Comparison of ENCODE assay signal across 16 cellular contexts in the genomic region with DNA sequence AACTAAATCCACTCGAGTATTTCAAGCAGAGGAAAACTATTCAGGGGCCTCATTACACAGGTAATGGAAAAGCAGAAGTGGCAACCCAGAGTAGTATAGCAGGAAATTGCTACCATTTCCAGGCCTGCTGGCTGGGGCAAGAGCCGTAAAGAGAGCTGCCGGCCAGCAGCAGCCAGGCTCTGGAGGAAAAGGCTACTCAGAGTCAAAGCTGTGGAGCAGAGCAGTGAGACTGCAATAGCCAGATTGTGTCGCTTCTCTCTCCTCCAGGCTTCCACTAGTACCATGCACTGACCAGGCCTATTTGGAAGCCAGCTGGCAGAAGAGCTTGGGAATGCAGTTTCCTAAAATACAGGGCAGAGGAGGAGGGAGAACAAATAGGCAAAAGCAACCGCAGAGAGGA.
DNase-seq lines count a peak whose midpoint lies in the region; ATAC-seq and TF ChIP-seq lines count a peak whose summit lies in the region.
"Had no signal": no experiment of that assay in that cellular context is flagged by ENCODE, and none has a peak within 500 bp of the region (broad histone marks: within the 10 kb centered on the region; RNA-seq: fewer than 3 reads in every experiment).

No MANE protein-coding gene starts in this region.

- H3K36me3 ChIP-seq in GM23338 (ENCODE audit: insufficient read depth) (no peaks in the 10 kb centered on the region), OCI-LY1 (ENCODE audit: insufficient read depth, low read length) (0 out of 2 replicates have a peak, but pooled peaks cover 4% of the 10 kb centered on the region), body of pancreas (replicated peaks in 1 of 2; ENCODE audit: insufficient read depth in 1 of 2, low read depth in 2 of 2) (no peaks in the 10 kb centered on the region)
- H3K36me3 ChIP-seq: adrenal gland, WERI-Rb-1 had no signal

- H3K4me3 ChIP-seq in GM23338 (no peak overlapping the region), OCI-LY1 (ENCODE audit: low read depth, low read length, poor library complexity, severe bottlenecking) (no peak overlapping the region), body of pancreas (no peak overlapping the region)
- H3K4me3 ChIP-seq: adrenal gland had no signal

- H4K20me1 ChIP-seq in GM23338 (replicated peaks; ENCODE audit: insufficient read depth): no peaks in the 10 kb centered on the region
- H4K20me1 ChIP-seq in OCI-LY1 (ENCODE audit: insufficient read depth, low read length): no peaks in the 10 kb centered on the region

- peaks cover 8% of the 10 kb centered on the region for H3K4me1 Mint-ChIP-seq in GM23338
- H3K4me1 Mint-ChIP-seq in stimulated activated memory B cell treated with anti-CD40 and anti-IgM and Interleukin-4, amounts not matched to agents 10 μg/mL and 1 μg/mL and 100 μg/mL, for 72 hours: no peaks in the 10 kb centered on the region

- no peak overlapping the region for H3K27ac Mint-ChIP-seq in GM23338
- H3K27ac Mint-ChIP-seq in stimulated activated memory B cell treated with anti-CD40 and anti-IgM and Interleukin-4, amounts not matched to agents 10 μg/mL and 1 μg/mL and 100 μg/mL, for 72 hours: no peak overlapping the region
- H3K27ac Mint-ChIP-seq: H9, nephron progenitor cell had no signal

- intact Hi-C loops in body of pancreas (cut with DNase I): no loop called here

- H3K36me3 Mint-ChIP-seq in GM23338 (ENCODE audit: low read depth): no peaks in the 10 kb centered on the region
- no peaks in the 10 kb centered on the region for H3K36me3 Mint-ChIP-seq in stimulated activated memory B cell treated with anti-CD40 and anti-IgM and Interleukin-4, amounts not matched to agents 10 μg/mL and 1 μg/mL and 100 μg/mL, for 72 hours

- no peak for DNase-seq in GM23338 (ENCODE audit: low spot score)
- DNase-seq in germinal center (ENCODE audit: low spot score): peak; percentile 37
- no peak for DNase-seq in NCI-H345 (lab: John Stamatoyannopoulos, UW)
- DNase-seq in NCI-H2107 treated with DMSO at 0.1 percent for 48 hours (lab: John Stamatoyannopoulos, UW; ENCODE audit: unreplicated experiment): no peak
- DNase-seq in body of pancreas: no peak
- DNase-seq: adrenal gland, cerebellar nuclear complex, DMS53, foreskin melanocyte, H9, NCI-H1048, NCI-H446, nephron progenitor cell, WERI-Rb-1 had no signal

- H3F3A ChIP-seq in GM23338 (replicated peaks; ENCODE audit: low read depth): no peaks in the 10 kb centered on the region
- no peaks in the 10 kb centered on the region for H3F3A ChIP-seq in OCI-LY1 (ENCODE audit: insufficient read depth, low read length)

- peaks cover 1% of the 10 kb centered on the region for H3K27me3 Mint-ChIP-seq in GM23338 (ENCODE audit: insufficient read depth, low read depth, poor library complexity)
- H3K27me3 Mint-ChIP-seq in stimulated activated memory B cell treated with anti-CD40 and anti-IgM and Interleukin-4, amounts not matched to agents 10 μg/mL and 1 μg/mL and 100 μg/mL, for 72 hours: no peaks in the 10 kb centered on the region

- H3K9me3 ChIP-seq in OCI-LY1 (ENCODE audit: low read length) (no peaks in the 10 kb centered on the region), body of pancreas (no peaks in the 10 kb centered on the region)
- H3K9me3 ChIP-seq: adrenal gland had no signal

- H3K27me3 ChIP-seq in GM23338 (ENCODE audit: insufficient read depth): no peaks in the 10 kb centered on the region
- H3K27me3 ChIP-seq in OCI-LY1 (ENCODE audit: insufficient read depth, low read length): no peaks in the 10 kb centered on the region
- H3K27me3 ChIP-seq in body of pancreas: no peaks in the 10 kb centered on the region
- H3K27me3 ChIP-seq: adrenal gland had no signal

- peaks cover 23% of the 10 kb centered on the region for H3K4me1 ChIP-seq in GM23338 (ENCODE audit: insufficient read depth)
- H3K4me1 ChIP-seq in OCI-LY1 (ENCODE audit: insufficient read depth, low read length, severe bottlenecking): peaks cover 41% of the 10 kb centered on the region
- no peaks in the 10 kb centered on the region for H3K4me1 ChIP-seq in body of pancreas
- H3K4me1 ChIP-seq: adrenal gland had no signal

- no peak for TF ChIP-seq POLR2A in body of pancreas (IDR thresholded peaks at IDR 0.05)

- ATAC-seq in GM23338: peak; percentile 25; the same call in 2 of the 3 replicates
- ATAC-seq in stimulated activated memory B cell treated with anti-CD40 and anti-IgM and Interleukin-4, amounts not matched to agents 10 μg/mL and 1 μg/mL and 100 μg/mL, for 72 hours: peak; percentile 57
- ATAC-seq in body of pancreas: no peak

- no peak for TF ChIP-seq CTCF in GM23338 (conservative IDR thresholded peaks at IDR 0.05; ENCODE audit: low read depth in 2 of 2)
- no peak for TF ChIP-seq CTCF in OCI-LY1 (IDR thresholded peaks at IDR 0.05; ENCODE audit: low read length)
- TF ChIP-seq CTCF in body of pancreas (IDR thresholded peaks at IDR 0.05): no peak

- peak overlapping the region; percentile 14; the same call in 1 of the 2 replicates for H3K9ac ChIP-seq in OCI-LY1 (ENCODE audit: low read length)

- 0 out of 2 replicates have a peak overlapping the region, but pooled peaks have one; percentile 32 for H2AFZ ChIP-seq in GM23338
- H2AFZ ChIP-seq in OCI-LY1 (ENCODE audit: low read length): no peak overlapping the region

- no peak overlapping the region for H3K4me3 Mint-ChIP-seq in GM23338
- H3K4me3 Mint-ChIP-seq in stimulated activated memory B cell treated with anti-CD40 and anti-IgM and Interleukin-4, amounts not matched to agents 10 μg/mL and 1 μg/mL and 100 μg/mL, for 72 hours: no peak overlapping the region
- H3K4me3 Mint-ChIP-seq: H9, nephron progenitor cell had no signal

- H3K79me2 ChIP-seq in GM23338 (replicated peaks; ENCODE audit: insufficient read depth) (no peaks in the 10 kb centered on the region), OCI-LY1 (ENCODE audit: insufficient read depth, low read length) (no peaks in the 10 kb centered on the region)

- WGBS in body of pancreas, 2 donors: 69 to 92% methylated on average over 5 of the region's 5 CpGs

- no peaks in the 10 kb centered on the region for H3K9me3 Mint-ChIP-seq in GM23338
- no peaks in the 10 kb centered on the region for H3K9me3 Mint-ChIP-seq in stimulated activated memory B cell treated with anti-CD40 and anti-IgM and Interleukin-4, amounts not matched to agents 10 μg/mL and 1 μg/mL and 100 μg/mL, for 72 hours
- H3K9me3 Mint-ChIP-seq: H9, nephron progenitor cell had no signal

- H3K9me2 ChIP-seq in GM23338 (ENCODE audit: insufficient read depth) (peaks cover 10% of the 10 kb centered on the region; the same call in 1 of the 2 replicates), OCI-LY1 (ENCODE audit: low read depth, low read length) (no peaks in the 10 kb centered on the region)

- no peak overlapping the region for H3K27ac ChIP-seq in GM23338 (ENCODE audit: low read depth)
- H3K27ac ChIP-seq in OCI-LY1 (ENCODE audit: low read depth, low read length, poor library complexity, severe bottlenecking): peak overlapping the region; percentile 96
- no peak overlapping the region for H3K27ac ChIP-seq in body of pancreas
- H3K27ac ChIP-seq: adrenal gland, WERI-Rb-1 had no signal

- no peak overlapping the region for H3K4me2 ChIP-seq in GM23338
- peak overlapping the region; percentile 44; the same call in 1 of the 2 replicates for H3K4me2 ChIP-seq in OCI-LY1 (ENCODE audit: low read length)

TF ChIP-seq in GM23338, 12 proteins besides CTCF, POLR2A, EP300 and RAD21 (continues in another document):
- TF ChIP-seq NANOG (IDR thresholded peaks at IDR 0.05; ENCODE audit: borderline replicate concordance) (no peak), STAT1 (IDR thresholded peaks at IDR 0.05; ENCODE audit: unreplicated experiment) (no peak)
